25 cellular contexts compared by ENCODE assay signal in genomic region chr3:124396397-124396796, GRCh38.
DNase-seq lines count a peak whose midpoint lies in the region; ATAC-seq and TF ChIP-seq lines count a peak whose summit lies in the region.
"Had no signal": no experiment of that assay in that cellular context is flagged by ENCODE, and none has a peak within 500 bp of the region (broad histone marks: within the 10 kb centered on the region; RNA-seq: fewer than 3 reads in every experiment).

No MANE protein-coding gene starts in this region.

- H3K4ac ChIP-seq in mesendoderm (ENCODE audit: low read depth, low read length): no peak overlapping the region

- H3K79me1 ChIP-seq in mesendoderm (ENCODE audit: low read length): no peaks in the 10 kb centered on the region

- no peak overlapping the region for H4K8ac ChIP-seq in mesendoderm (ENCODE audit: low read depth, low read length)

- no peak overlapping the region for H2AK5ac ChIP-seq in mesendoderm (ENCODE audit: low read length)

- H3K4me1 ChIP-seq in heart right ventricle (peaks cover 5 to 40% (median 22%) of the 10 kb centered on the region in 9 donors), aorta (ENCODE audit: control insufficient read depth in 1 of 2, insufficient read depth in 2 of 2, low read length in 2 of 2) (peaks cover 2 to 10% of the 10 kb centered on the region in 2 donors), mesendoderm (ENCODE audit: control insufficient read depth, low read depth, low read length) (no peaks in the 10 kb centered on the region)
- H3K4me1 ChIP-seq: Peyer's patch had no signal

- H3K27ac ChIP-seq in heart right ventricle: peak overlapping the region in 9 of 10 donors; percentile 8 to 65 (median 49)
- H3K27ac ChIP-seq in angular gyrus (ENCODE audit: low read depth, low read length): peak overlapping the region; percentile 22
- H3K27ac ChIP-seq in aorta (ENCODE audit: low read depth in 1 of 2, low read length in 2 of 2): peak overlapping the region; percentile 26 to 53
- H3K27ac ChIP-seq in mesendoderm (ENCODE audit: low read depth, low read length): no peak overlapping the region
- H3K27ac ChIP-seq: cardiac muscle cell, Peyer's patch, thyroid gland had no signal

- no peak for TF ChIP-seq CTCF in heart right ventricle (IDR thresholded peaks at IDR 0.05)

- H3K56ac ChIP-seq in mesendoderm (ENCODE audit: low read length): no peak overlapping the region

- H3K79me2 ChIP-seq in mesendoderm (ENCODE audit: control insufficient read depth, insufficient read depth, low read length): no peaks in the 10 kb centered on the region

- no peak overlapping the region for H2BK15ac ChIP-seq in mesendoderm (replicated peaks; ENCODE audit: low read depth)

- no peak overlapping the region for H2BK5ac ChIP-seq in mesendoderm (ENCODE audit: low read length)

- WGBS in heart right ventricle, 2 donors: 59 to 62% methylated on average over 3 of the region's 3 CpGs
- 50 to 53% methylated on average over 3 of the region's 3 CpGs for WGBS in aorta, 2 donors
- no CpG with 5 or more reads among the region's 3 CpGs for WGBS in mesendoderm (ENCODE audit: extremely low coverage, insufficient coverage, low lambda C conversion rate)

- H4K5ac ChIP-seq in mesendoderm (ENCODE audit: low read length): no peak overlapping the region

- H3K4me3 ChIP-seq in heart right ventricle: no peak overlapping the region
- no peak overlapping the region for H3K4me3 ChIP-seq in aorta (ENCODE audit: low read length in 2 of 2)
- H3K4me3 ChIP-seq in mesendoderm (ENCODE audit: low read length): no peak overlapping the region
- H3K4me3 ChIP-seq: cardiac muscle cell, K562, Peyer's patch, thyroid gland had no signal

- H3K9me3 ChIP-seq in heart right ventricle (no peaks in the 10 kb centered on the region), aorta (ENCODE audit: control insufficient read depth, low read length) (no peaks in the 10 kb centered on the region)
- H3K9me3 ChIP-seq: Peyer's patch, thyroid gland had no signal

- H3K18ac ChIP-seq in mesendoderm (ENCODE audit: low read length): no peak overlapping the region

- intact Hi-C loops in heart right ventricle (cut with DNase I) (no loop called here), cardiac septum (cut with DNase I) (no loop called here), left ventricle myocardium superior (cut with micrococcal nuclease) (no loop called here), aorta (cut with DNase I) (no loop called here)

- peak in 6 of 8 donors; percentile 24 to 52 (median 31) for ATAC-seq in heart right ventricle
- peak; percentile 27 for ATAC-seq in left ventricle myocardium superior
- ATAC-seq in aorta (ENCODE audit: low FRiP score): no peak
- ATAC-seq: CD8-positive, alpha-beta T cell; K562; stimulated activated naive CD8-positive, alpha-beta T cell treated with anti-CD3 and anti-CD28 coated beads, Interleukin-15, amount 100 ng/mL, for 72 hours had no signal

- DNase-seq in heart right ventricle (no peak), cardiac septum (ENCODE audit: low spot score) (no peak), left ventricle myocardium superior (no peak), aorta (no peak), SKM-1 (lab: John Stamatoyannopoulos, UW; ENCODE audit: unreplicated experiment) (no peak), HuH-7.5 (ENCODE audit: low spot score) (no peak), mesendoderm (no peak)
- DNase-seq: activated naive CD4-positive, alpha-beta T cell treated with anti-CD3 and anti-CD28 coated beads, Interleukin-2, amount 50 U/mL, for 16 hours; activated T-cell treated with anti-CD3 and anti-CD28 coated beads for 4 hours; amniotic stem cell; CD8-positive, alpha-beta T cell; cortex of kidney; foreskin melanocyte; HFFc6; NCI-H187 treated with DMSO at 0.1 percent for 48 hours; NCI-H524 treated with DMSO at 0.1 percent for 48 hours; Peyer's patch; SIG-M5; stimulated activated CD4-positive, alpha-beta T cell treated with anti-CD3 and anti-CD28 coated beads, Interleukin-2, amount 100 ng/mL, for 48 hours; stimulated activated naive CD8-positive, alpha-beta T cell treated with anti-CD3 and anti-CD28 coated beads, Interleukin-15, amount 100 ng/mL, for 72 hours; T-helper 9 cell; thyroid gland had no signal

- no peaks in the 10 kb centered on the region for H3K27me3 ChIP-seq in heart right ventricle
- no peaks in the 10 kb centered on the region for H3K27me3 ChIP-seq in aorta (ENCODE audit: control insufficient read depth in 1 of 2, insufficient read depth in 2 of 2, low read length in 1 of 2)
- H3K27me3 ChIP-seq in mesendoderm (ENCODE audit: insufficient read depth, low read length, poor library complexity): no peaks in the 10 kb centered on the region
- H3K27me3 ChIP-seq: cardiac muscle cell, Peyer's patch, thyroid gland had no signal

- H3K4me2 ChIP-seq in mesendoderm (ENCODE audit: low read length): no peak overlapping the region

- H3K9ac ChIP-seq in mesendoderm (ENCODE audit: low read length): no peak overlapping the region

- H2BK120ac ChIP-seq in mesendoderm (ENCODE audit: low read depth, low read length): no peak overlapping the region

- H3K36me3 ChIP-seq in heart right ventricle (peaks cover 0 to 34% (median 0%) of the 10 kb centered on the region in 9 donors), aorta (ENCODE audit: control insufficient read depth in 1 of 2, insufficient read depth in 2 of 2, low read length in 1 of 2) (peaks cover 2 to 6% of the 10 kb centered on the region in 2 donors), mesendoderm (ENCODE audit: control insufficient read depth, insufficient read depth, low read length) (no peaks in the 10 kb centered on the region)
- H3K36me3 ChIP-seq: cardiac muscle cell, Peyer's patch, thyroid gland had no signal

- H3K23ac ChIP-seq in mesendoderm (ENCODE audit: low read length): no peak overlapping the region
